Comparison of ENCODE assay signal across 1 cellular context in the genomic region with DNA sequence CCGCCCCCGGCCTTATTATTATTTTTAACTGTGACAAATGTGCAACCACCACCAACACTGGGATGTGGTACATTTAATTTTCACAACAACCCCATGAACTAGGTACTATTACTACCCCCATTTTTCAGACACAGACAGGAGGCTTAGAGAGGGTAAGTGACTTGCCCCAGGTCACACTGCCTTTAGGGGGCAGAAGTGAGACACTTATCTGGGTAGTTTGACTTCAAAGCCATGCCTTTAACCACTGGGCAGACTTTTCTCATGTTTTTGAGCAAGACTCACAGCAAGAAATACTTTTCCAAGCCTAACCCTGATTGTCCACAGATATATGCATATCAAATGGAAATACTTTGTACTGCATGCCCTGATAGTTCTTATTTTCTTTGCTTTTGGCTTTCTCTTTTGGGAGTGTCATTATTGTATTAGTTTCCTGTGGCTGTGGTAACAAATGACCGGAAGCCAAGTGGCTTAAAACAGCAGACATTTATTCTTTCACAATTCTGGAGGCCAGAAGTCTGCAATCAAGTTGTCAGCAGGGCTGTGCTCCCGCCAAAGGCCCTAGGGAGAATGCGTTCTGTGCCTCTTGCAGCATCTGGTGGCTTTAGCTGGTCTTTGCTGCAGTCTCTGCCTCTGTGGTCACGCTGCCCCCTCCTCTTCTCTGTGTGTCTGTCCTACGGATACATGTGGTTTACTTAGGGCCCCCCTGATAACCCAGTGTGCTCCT.
TF ChIP-seq lines count a peak whose summit lies in the region.

No MANE protein-coding gene starts in this region.

TF ChIP-seq in liver, 16 proteins besides CTCF, POLR2A, EP300 and RAD21 (continued from another document):
- TF ChIP-seq, protein P1, sequence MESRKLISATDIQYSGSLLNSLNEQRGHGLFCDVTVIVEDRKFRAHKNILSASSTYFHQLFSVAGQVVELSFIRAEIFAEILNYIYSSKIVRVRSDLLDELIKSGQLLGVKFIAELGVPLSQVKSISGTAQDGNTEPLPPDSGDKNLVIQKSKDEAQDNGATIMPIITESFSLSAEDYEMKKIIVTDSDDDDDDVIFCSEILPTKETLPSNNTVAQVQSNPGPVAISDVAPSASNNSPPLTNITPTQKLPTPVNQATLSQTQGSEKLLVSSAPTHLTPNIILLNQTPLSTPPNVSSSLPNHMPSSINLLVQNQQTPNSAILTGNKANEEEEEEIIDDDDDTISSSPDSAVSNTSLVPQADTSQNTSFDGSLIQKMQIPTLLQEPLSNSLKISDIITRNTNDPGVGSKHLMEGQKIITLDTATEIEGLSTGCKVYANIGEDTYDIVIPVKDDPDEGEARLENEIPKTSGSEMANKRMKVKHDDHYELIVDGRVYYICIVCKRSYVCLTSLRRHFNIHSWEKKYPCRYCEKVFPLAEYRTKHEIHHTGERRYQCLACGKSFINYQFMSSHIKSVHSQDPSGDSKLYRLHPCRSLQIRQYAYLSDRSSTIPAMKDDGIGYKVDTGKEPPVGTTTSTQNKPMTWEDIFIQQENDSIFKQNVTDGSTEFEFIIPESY (IDR thresholded peaks at IDR 0.05), result no peak
